11 cellular contexts compared by ENCODE assay signal in the genomic region with DNA sequence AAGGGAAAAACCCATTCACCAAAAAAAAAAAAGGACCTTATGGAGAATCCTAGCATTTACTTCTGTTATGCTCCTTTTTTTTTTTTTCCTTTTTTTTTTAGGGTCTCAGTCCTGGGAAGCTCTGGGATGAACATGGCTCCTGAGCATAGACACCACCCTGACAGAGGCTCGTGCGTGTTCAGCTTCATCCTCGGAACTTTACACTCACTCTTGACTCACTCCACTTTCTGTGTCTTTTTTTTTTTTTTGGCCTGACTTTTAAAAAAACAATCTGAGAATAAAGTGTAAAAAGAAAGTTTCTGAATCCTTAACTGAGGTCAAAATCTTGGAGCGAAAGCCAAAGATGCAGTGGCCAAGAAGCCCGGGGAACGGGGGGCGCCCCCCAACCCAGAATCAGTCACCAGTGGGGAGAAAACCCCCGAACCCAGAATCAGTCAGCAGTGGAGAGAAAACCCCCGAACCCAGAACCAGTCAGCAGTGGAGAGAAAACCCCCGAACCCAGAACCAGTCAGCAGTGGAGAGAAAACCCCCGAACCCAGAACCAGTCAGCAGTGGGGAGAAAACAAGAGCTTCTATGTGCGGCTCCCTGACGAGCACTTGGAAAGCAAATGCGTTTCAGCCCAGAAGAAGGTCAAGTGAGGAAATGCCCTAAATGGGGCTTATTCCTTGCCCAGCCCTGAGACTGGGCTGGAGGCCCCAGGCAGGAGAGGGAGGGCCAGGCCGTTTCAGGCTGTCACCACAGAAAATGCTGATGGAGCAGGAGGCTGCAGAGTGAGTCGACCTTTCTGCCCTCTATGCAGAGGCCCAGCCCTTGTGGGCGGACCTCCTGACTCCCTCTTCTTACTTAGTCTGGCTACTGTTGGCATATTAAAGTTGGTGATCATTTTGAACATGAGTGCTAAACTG. TPM values are rescaled to one million over a fixed set of nuclear protein-coding genes. Genes with fewer than 3 reads are reported as not detected.
DNase-seq lines count a peak whose midpoint lies in the region; ATAC-seq and TF ChIP-seq lines count a peak whose summit lies in the region.
"Had no signal": no experiment of that assay in that cellular context is flagged by ENCODE, and none has a peak within 500 bp of the region (broad histone marks: within the 10 kb centered on the region; RNA-seq: fewer than 3 reads in every experiment).

No MANE protein-coding gene starts in this region.

- H3K36me3 Mint-ChIP-seq in HFFc6 (ENCODE audit: low read depth) (no peaks in the 10 kb centered on the region), nephron progenitor cell (ENCODE audit: low read depth) (no peaks in the 10 kb centered on the region)
- H3K36me3 Mint-ChIP-seq in dendritic cell treated with granulocyte-macrophage colony-stimulating factor and Interleukin-4, amounts not matched to agents 40 ng/mL and 50 ng/mL, for 4 days (ENCODE audit: low read depth): no peaks in the 10 kb centered on the region
- no peaks in the 10 kb centered on the region for H3K36me3 Mint-ChIP-seq in effector memory CD8-positive, alpha-beta T cell (ENCODE audit: insufficient read depth)
- H3K36me3 Mint-ChIP-seq in activated T-helper 2 cell treated with anti-CD3 and anti-CD28 coated beads, Interferon-gamma antibody, Interleukin-2, Interleukin-4, amounts not matched to agents 10 μg/mL and 5 μg/mL and 100 μg/mL, durations not matched to agents 14 hours and 24 hours and 36 hours (ENCODE audit: low read depth): no peaks in the 10 kb centered on the region
- H3K36me3 Mint-ChIP-seq: type B pancreatic cell had no signal

- H3K9me3 Mint-ChIP-seq in HFFc6 (no peaks in the 10 kb centered on the region), nephron progenitor cell (no peaks in the 10 kb centered on the region)
- H3K9me3 Mint-ChIP-seq in dendritic cell treated with granulocyte-macrophage colony-stimulating factor and Interleukin-4, amounts not matched to agents 40 ng/mL and 50 ng/mL, for 4 days: no peaks in the 10 kb centered on the region
- no peaks in the 10 kb centered on the region for H3K9me3 Mint-ChIP-seq in effector memory CD8-positive, alpha-beta T cell
- no peaks in the 10 kb centered on the region for H3K9me3 Mint-ChIP-seq in activated T-helper 2 cell treated with anti-CD3 and anti-CD28 coated beads, Interferon-gamma antibody, Interleukin-2, Interleukin-4, amounts not matched to agents 10 μg/mL and 5 μg/mL and 100 μg/mL, durations not matched to agents 14 hours and 24 hours and 36 hours
- H3K9me3 Mint-ChIP-seq: type B pancreatic cell had no signal

- peak; percentile 52 for DNase-seq in A172 (ENCODE audit: low spot score)
- peak; percentile 65 for DNase-seq in HFFc6
- DNase-seq in nephron progenitor cell: peak; percentile 42
- DNase-seq in effector memory CD8-positive, alpha-beta T cell: no peak
- no peak for DNase-seq in GM20000 (ENCODE audit: low spot score)
- DNase-seq in activated T-helper 2 cell treated with anti-CD3 and anti-CD28 coated beads, Interferon-gamma antibody, Interleukin-2, Interleukin-4, amounts not matched to agents 10 μg/mL and 5 μg/mL and 100 μg/mL, durations not matched to agents 14 hours and 24 hours and 36 hours (ENCODE audit: low spot score): no peak
- DNase-seq in DMS 273 (lab: John Stamatoyannopoulos, UW; ENCODE audit: unreplicated experiment): no peak
- DNase-seq: NCI-H69; stimulated activated CD4-positive, alpha-beta T cell treated with anti-CD3 and anti-CD28 coated beads, Interleukin-2, amount 100 ng/mL, for 48 hours had no signal

- H3K4me1 Mint-ChIP-seq in HFFc6 (ENCODE audit: low read depth): peaks cover 52% of the 10 kb centered on the region
- H3K4me1 Mint-ChIP-seq in dendritic cell treated with granulocyte-macrophage colony-stimulating factor and Interleukin-4, amounts not matched to agents 40 ng/mL and 50 ng/mL, for 4 days (ENCODE audit: low read depth): peaks cover 41% of the 10 kb centered on the region
- peaks cover 54% of the 10 kb centered on the region for H3K4me1 Mint-ChIP-seq in nephron progenitor cell
- H3K4me1 Mint-ChIP-seq in effector memory CD8-positive, alpha-beta T cell (ENCODE audit: low read depth in 2 of 2): peaks cover 0 to 4% of the 10 kb centered on the region in 2 donors
- H3K4me1 Mint-ChIP-seq in activated T-helper 2 cell treated with anti-CD3 and anti-CD28 coated beads, Interferon-gamma antibody, Interleukin-2, Interleukin-4, amounts not matched to agents 10 μg/mL and 5 μg/mL and 100 μg/mL, durations not matched to agents 14 hours and 24 hours and 36 hours (ENCODE audit: low read depth): no peaks in the 10 kb centered on the region

- TF ChIP-seq CTCF in HFFc6 (IDR thresholded peaks at IDR 0.05) (no peak), nephron progenitor cell (IDR thresholded peaks at IDR 0.05) (no peak), GM20000 (IDR thresholded peaks at IDR 0.05; ENCODE audit: extremely low read depth, missing control alignments) (no peak)

- H3K4me3 Mint-ChIP-seq in HFFc6 (peak overlapping the region; percentile 70), nephron progenitor cell (no peak overlapping the region)
- no peak overlapping the region for H3K4me3 Mint-ChIP-seq in dendritic cell treated with granulocyte-macrophage colony-stimulating factor and Interleukin-4, amounts not matched to agents 40 ng/mL and 50 ng/mL, for 4 days
- no peak overlapping the region for H3K4me3 Mint-ChIP-seq in effector memory CD8-positive, alpha-beta T cell
- H3K4me3 Mint-ChIP-seq in activated T-helper 2 cell treated with anti-CD3 and anti-CD28 coated beads, Interferon-gamma antibody, Interleukin-2, Interleukin-4, amounts not matched to agents 10 μg/mL and 5 μg/mL and 100 μg/mL, durations not matched to agents 14 hours and 24 hours and 36 hours (ENCODE audit: low read depth): no peak overlapping the region
- H3K4me3 Mint-ChIP-seq: type B pancreatic cell had no signal

- H3K27ac Mint-ChIP-seq in HFFc6 (peak overlapping the region; percentile 99), nephron progenitor cell (no peak overlapping the region)
- peak overlapping the region; percentile 9 for H3K27ac Mint-ChIP-seq in dendritic cell treated with granulocyte-macrophage colony-stimulating factor and Interleukin-4, amounts not matched to agents 40 ng/mL and 50 ng/mL, for 4 days
- H3K27ac Mint-ChIP-seq in effector memory CD8-positive, alpha-beta T cell: no peak overlapping the region
- H3K27ac Mint-ChIP-seq in activated T-helper 2 cell treated with anti-CD3 and anti-CD28 coated beads, Interferon-gamma antibody, Interleukin-2, Interleukin-4, amounts not matched to agents 10 μg/mL and 5 μg/mL and 100 μg/mL, durations not matched to agents 14 hours and 24 hours and 36 hours: no peak overlapping the region
- H3K27ac Mint-ChIP-seq: type B pancreatic cell had no signal

- intact Hi-C loops in dendritic cell treated with granulocyte-macrophage colony-stimulating factor and Interleukin-4, amounts not matched to agents 40 ng/mL and 50 ng/mL, for 4 days (cut with micrococcal nuclease): no loop called here
- intact Hi-C loops in activated T-helper 2 cell treated with anti-CD3 and anti-CD28 coated beads, Interferon-gamma antibody, Interleukin-2, Interleukin-4, amounts not matched to agents 10 μg/mL and 5 μg/mL and 100 μg/mL, durations not matched to agents 14 hours and 24 hours and 36 hours (cut with micrococcal nuclease): no loop called here

- H3K27me3 Mint-ChIP-seq in HFFc6 (ENCODE audit: insufficient read depth) (peaks cover 2% of the 10 kb centered on the region; the same call in 1 of the 2 replicates), nephron progenitor cell (ENCODE audit: low read depth, poor library complexity) (peaks cover 3% of the 10 kb centered on the region)
- H3K27me3 Mint-ChIP-seq in dendritic cell treated with granulocyte-macrophage colony-stimulating factor and Interleukin-4, amounts not matched to agents 40 ng/mL and 50 ng/mL, for 4 days: peaks cover 28% of the 10 kb centered on the region
- H3K27me3 Mint-ChIP-seq in effector memory CD8-positive, alpha-beta T cell: peaks cover 45 to 78% of the 10 kb centered on the region in 2 donors
- H3K27me3 Mint-ChIP-seq in activated T-helper 2 cell treated with anti-CD3 and anti-CD28 coated beads, Interferon-gamma antibody, Interleukin-2, Interleukin-4, amounts not matched to agents 10 μg/mL and 5 μg/mL and 100 μg/mL, durations not matched to agents 14 hours and 24 hours and 36 hours (ENCODE audit: low read depth): peaks cover 18% of the 10 kb centered on the region

- no peak for ATAC-seq in effector memory CD8-positive, alpha-beta T cell (replicated peaks)

RNA-seq across cellular contexts. Expression of a gene that starts 19.0 kb away (rescaled TPM):
- 233 and 244 TPM in 2 replicates for total RNA-seq in A172 (2014; rRNA removed; shearing (Covaris generic))
- 100 to 1,000 TPM; 131 to 173 (median 161) TPM for total RNA-seq in HFFc6 (2021; fragmentation: NEBNext Ultra II Directional; extraction: Animal tissue kit (Norgen Biotek cat#: 25700))
- 250 and 255 TPM in 2 replicates for total RNA-seq in activated T-helper 2 cell treated with anti-CD3 and anti-CD28 coated beads, Interferon-gamma antibody, Interleukin-2, Interleukin-4, amounts not matched to agents 10 μg/mL and 5 μg/mL and 100 μg/mL, durations not matched to agents 14 hours and 24 hours and 36 hours

Comparison
In these comparisons a context has a peak if more than half of its experiments do, and no peak if none do; other contexts are left out.
1. DNase-seq: peak in A172 (single experiment), HFFc6 (single experiment) and nephron progenitor cell (single experiment); none in effector memory CD8-positive, alpha-beta T cell (0 of 3), GM20000 (single experiment), activated T-helper 2 cell treated with anti-CD3 and anti-CD28 coated beads, Interferon-gamma antibody, Interleukin-2, Interleukin-4, amounts not matched to agents 10 μg/mL and 5 μg/mL and 100 μg/mL, durations not matched to agents 14 hours and 24 hours and 36 hours (single experiment) and DMS 273 (single experiment).
2. H3K27ac Mint-ChIP-seq: peak in HFFc6 (single experiment) and dendritic cell treated with granulocyte-macrophage colony-stimulating factor and Interleukin-4, amounts not matched to agents 40 ng/mL and 50 ng/mL, for 4 days (single experiment); none in nephron progenitor cell (single experiment), effector memory CD8-positive, alpha-beta T cell (0 of 2) and activated T-helper 2 cell treated with anti-CD3 and anti-CD28 coated beads, Interferon-gamma antibody, Interleukin-2, Interleukin-4, amounts not matched to agents 10 μg/mL and 5 μg/mL and 100 μg/mL, durations not matched to agents 14 hours and 24 hours and 36 hours (single experiment).